In the genomic region with DNA sequence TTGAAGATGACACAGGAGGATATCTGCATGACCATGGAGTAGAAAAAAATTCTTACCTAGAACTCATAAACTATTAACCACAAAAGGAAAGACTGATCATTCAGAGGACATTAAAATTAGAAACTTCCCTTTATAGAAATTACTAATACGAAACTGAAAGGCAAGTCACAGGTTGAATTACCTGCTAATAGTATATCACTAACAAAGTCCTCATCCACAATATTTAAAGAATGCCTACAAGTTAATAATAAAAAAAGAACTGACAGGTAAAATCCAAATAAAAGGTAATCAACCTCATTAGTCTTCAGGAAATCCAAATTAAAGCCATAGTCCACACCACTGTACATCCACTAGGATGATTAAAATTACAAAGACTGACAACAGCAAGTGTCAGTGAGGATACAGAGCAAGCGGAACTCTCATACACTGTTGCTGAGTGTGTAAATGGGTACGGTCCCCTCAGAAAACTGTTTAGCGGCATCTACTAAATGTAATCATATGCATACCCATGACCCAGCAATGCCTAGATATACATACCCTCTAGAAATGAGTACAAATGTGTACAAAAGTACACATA, we compare ENCODE assay signal across 13 cellular contexts.
DNase-seq lines count a peak whose midpoint lies in the region; ATAC-seq and TF ChIP-seq lines count a peak whose summit lies in the region.
"Had no signal": no experiment of that assay in that cellular context is flagged by ENCODE, and none has a peak within 500 bp of the region (broad histone marks: within the 10 kb centered on the region; RNA-seq: fewer than 3 reads in every experiment).

No MANE protein-coding gene starts in this region.

- no peaks in the 10 kb centered on the region for H3K36me3 ChIP-seq in testis (ENCODE audit: low read depth, missing control alignments)

- no peaks in the 10 kb centered on the region for H3K4me1 ChIP-seq in testis

- no peaks in the 10 kb centered on the region for H3K27me3 ChIP-seq in testis
- H3K27me3 ChIP-seq: BLaER1 treated with 17β-estradiol and CSF1 and Interleukin-3, amounts not matched to agents 10 nM and 100 nM had no signal

- no peaks in the 10 kb centered on the region for H3K9me3 Mint-ChIP-seq in MCF 10A (ENCODE audit: unreplicated experiment)

- no peaks in the 10 kb centered on the region for H3K9me3 ChIP-seq in testis

- no peaks in the 10 kb centered on the region for H3K27me3 Mint-ChIP-seq in MCF 10A (ENCODE audit: insufficient read depth, unreplicated experiment)

- TF ChIP-seq POLR2A in testis (IDR thresholded peaks at IDR 0.05): no peak

- H3K27ac ChIP-seq in testis: no peak overlapping the region
- H3K27ac ChIP-seq: BLaER1 treated with 17β-estradiol and CSF1 and Interleukin-3, amounts not matched to agents 10 nM and 100 nM; skin epidermis had no signal

- BruUV-seq in MCF 10A (replicated peaks; lab: Mats Ljungman, UMichigan): no TSS peak

- POLR2A ChIA-PET in MCF 10A (lab: Yijun Ruan, JAX): interaction anchor here (0.6 kb wide), 1 partner anchor 281 kb away, joined by 4 read pairs; no protein-coding TSS in a partner anchor

- CTCF ChIA-PET in MCF 10A (lab: Yijun Ruan, JAX): interaction anchor here (0.6 to 0.7 kb wide), 3 partner anchors 35 to 338 kb away, joined by 3 to 5 read pairs (median 3); no protein-coding TSS in a partner anchor

- TF ChIP-seq CTCF in testis (IDR thresholded peaks at IDR 0.05) (no peak), MCF 10A (IDR thresholded peaks at IDR 0.05; ENCODE audit: unreplicated experiment) (no peak)

- H3K4me3 Mint-ChIP-seq in MCF 10A (ENCODE audit: unreplicated experiment): no peak overlapping the region

- H3K36me3 Mint-ChIP-seq in MCF 10A (ENCODE audit: insufficient read depth, unreplicated experiment): no peaks in the 10 kb centered on the region

- H3K4me3 ChIP-seq in testis: no peak overlapping the region
- H3K4me3 ChIP-seq: BLaER1 treated with 17β-estradiol and CSF1 and Interleukin-3, amounts not matched to agents 10 nM and 100 nM; skin epidermis had no signal

- H3K4me1 Mint-ChIP-seq in MCF 10A (ENCODE audit: insufficient read depth, unreplicated experiment): peaks cover 7% of the 10 kb centered on the region

- ATAC-seq in GM18499 (IDR thresholded peaks at IDR 0.05; ENCODE audit: insufficient read depth, unreplicated experiment): peak; percentile 92
- ATAC-seq in GM19395 (IDR thresholded peaks at IDR 0.05; ENCODE audit: unreplicated experiment): peak; percentile 91
- peak; percentile 90 for ATAC-seq in HG02798 (IDR thresholded peaks at IDR 0.05; ENCODE audit: poor library complexity, unreplicated experiment)
- ATAC-seq in HG03469 (IDR thresholded peaks at IDR 0.05; ENCODE audit: unreplicated experiment): peak; percentile 90
- ATAC-seq: Panc1 had no signal

- 93 to 98% methylated on average over 4 of the region's 4 CpGs for WGBS in testis, 2 donors

- no peak overlapping the region for H3K27ac Mint-ChIP-seq in MCF 10A (ENCODE audit: low read depth, unreplicated experiment)

- DNase-seq in testis: no peak
- DNase-seq in NCI-H1930 (lab: John Stamatoyannopoulos, UW): no peak
- DNase-seq in MCF 10A (ENCODE audit: unreplicated experiment): no peak
- no peak for DNase-seq in activated CD4-positive, alpha-beta T cell treated with anti-CD3 and anti-CD28 coated beads for 4 hours
- DNase-seq: foreskin melanocyte, NCI-H2081 treated with DMSO at 0.1 percent for 48 hours had no signal

- intact Hi-C loops in testis (cut with DNase I; ENCODE audit: low total_unique reads) (no loop called here), MCF 10A (cut with micrococcal nuclease) (no loop called here)
